ENCODE assay signal across 11 cellular contexts in genomic region chr1:3368711-3369436, GRCh38.
DNase-seq lines count a peak whose midpoint lies in the region; ATAC-seq and TF ChIP-seq lines count a peak whose summit lies in the region.
"Had no signal": no experiment of that assay in that cellular context is flagged by ENCODE, and none has a peak within 500 bp of the region (broad histone marks: within the 10 kb centered on the region; RNA-seq: fewer than 3 reads in every experiment).

No MANE protein-coding gene starts in this region.

- H4K20me1 ChIP-seq in SK-N-SH (ENCODE audit: insufficient read depth) (peaks cover 4% of the 10 kb centered on the region; the same call in 1 of the 2 replicates), osteoblast (ENCODE audit: insufficient read depth, low read length) (no peaks in the 10 kb centered on the region)

- H3K27ac ChIP-seq in SK-N-SH (ENCODE audit: low read depth in 2 of 2, low read length in 1 of 2) = 0 out of 4 replicates have a peak overlapping the region, but pooled peaks of 1 of the 2 experiments have one; percentile 23
- peak overlapping the region; percentile 17 to 88 (median 62) for H3K27ac ChIP-seq in esophagus squamous epithelium
- peak overlapping the region; percentile 95 for H3K27ac ChIP-seq in osteoblast (ENCODE audit: low read depth, low read length)
- H3K27ac ChIP-seq in uterus = peak overlapping the region; percentile 13 to 73
- H3K27ac ChIP-seq: 22Rv1 had no signal

- H3K27me3 ChIP-seq in SK-N-SH (ENCODE audit: insufficient read depth) = peaks cover 18% of the 10 kb centered on the region; the same call in 1 of the 2 replicates
- peaks cover 0 to 82% (median 0%) of the 10 kb centered on the region in 4 donors for H3K27me3 ChIP-seq in esophagus squamous epithelium
- no peaks in the 10 kb centered on the region for H3K27me3 ChIP-seq in osteoblast (ENCODE audit: insufficient read depth, low read length)
- H3K27me3 ChIP-seq in uterus = no peaks in the 10 kb centered on the region

- H3K9me3 ChIP-seq in SK-N-SH = no peaks in the 10 kb centered on the region
- no peaks in the 10 kb centered on the region for H3K9me3 ChIP-seq in esophagus squamous epithelium
- H3K9me3 ChIP-seq in osteoblast (ENCODE audit: low read depth, low read length) = no peaks in the 10 kb centered on the region
- H3K9me3 ChIP-seq in uterus = no peaks in the 10 kb centered on the region

- TF ChIP-seq RAD21 in SK-N-SH (IDR thresholded peaks at IDR 0.05; ENCODE audit: low read length) = no peak

- ATAC-seq in SK-N-SH treated with all-trans-retinoic acid at 6 μM for 48 hours (peak; percentile 27; the same call in 2 of the 3 replicates), GM21576 (IDR thresholded peaks at IDR 0.05; ENCODE audit: unreplicated experiment) (no peak)

- no peak overlapping the region for H3K4me2 ChIP-seq in SK-N-SH
- H3K4me2 ChIP-seq in osteoblast (ENCODE audit: insufficient read depth, low read length) = peak overlapping the region; percentile 67

- 32% methylated on average over 16 of the region's 16 CpGs for WGBS in SK-N-SH (ENCODE audit: low lambda C conversion rate)
- WGBS in esophagus squamous epithelium, 2 donors = 47 to 58% methylated on average over 14 to 15 of the region's 16 CpGs

- no peaks in the 10 kb centered on the region for H3K36me3 ChIP-seq in SK-N-SH (replicated peaks in 1 of 2; ENCODE audit: control insufficient read depth in 1 of 2, insufficient read depth in 2 of 2, low read length in 1 of 2)
- no peaks in the 10 kb centered on the region for H3K36me3 ChIP-seq in esophagus squamous epithelium
- H3K36me3 ChIP-seq in osteoblast (ENCODE audit: insufficient read depth, low read length) = no peaks in the 10 kb centered on the region
- no peaks in the 10 kb centered on the region for H3K36me3 ChIP-seq in uterus

- H3K79me2 ChIP-seq in SK-N-SH (ENCODE audit: insufficient read depth) (no peaks in the 10 kb centered on the region), osteoblast (ENCODE audit: insufficient read depth, low read length) (no peaks in the 10 kb centered on the region)

- CTCF ChIA-PET in SK-N-SH (lab: Yijun Ruan, JAX) = interaction anchor here (0.6 to 1.5 kb wide), 3 partner anchors 29 to 871 kb away, joined by 3 to 6 read pairs (median 3); no protein-coding TSS in a partner anchor

- no peaks in the 10 kb centered on the region for H3K9me2 ChIP-seq in SK-N-SH

- no peak for TF ChIP-seq EP300 in SK-N-SH (IDR thresholded peaks at IDR 0.05; ENCODE audit: borderline replicate concordance in 1 of 2, low read depth in 1 of 2, low read length in 1 of 2)

- TF ChIP-seq CTCF in SK-N-SH (IDR thresholded peaks at IDR 0.05) = no peak
- no peak for TF ChIP-seq CTCF in esophagus squamous epithelium (IDR thresholded peaks at IDR 0.05)
- no peak for TF ChIP-seq CTCF in osteoblast (IDR thresholded peaks at IDR 0.05; ENCODE audit: extremely low read depth, low read depth, low read length)
- TF ChIP-seq CTCF in uterus (IDR thresholded peaks at IDR 0.05) = no peak

- TF ChIP-seq POLR2A in esophagus squamous epithelium (IDR thresholded peaks at IDR 0.05) = no peak
- TF ChIP-seq POLR2A in uterus (IDR thresholded peaks at IDR 0.05) = no peak

- H3K4me1 ChIP-seq in SK-N-SH (ENCODE audit: control insufficient read depth in 1 of 2, insufficient read depth in 2 of 2, low read depth in 1 of 2, low read length in 1 of 2) = no peaks in the 10 kb centered on the region
- H3K4me1 ChIP-seq in esophagus squamous epithelium = peaks cover 0 to 34% (median 7%) of the 10 kb centered on the region in 3 donors
- H3K4me1 ChIP-seq in osteoblast (ENCODE audit: insufficient read depth, low read length) = peaks cover 58% of the 10 kb centered on the region
- no peaks in the 10 kb centered on the region for H3K4me1 ChIP-seq in uterus

- H3F3A ChIP-seq in SK-N-SH (replicated peaks; ENCODE audit: insufficient read depth) = peaks cover 14% of the 10 kb centered on the region

- H3K4me3 ChIP-seq in SK-N-SH (ENCODE audit: low read depth in 2 of 2, low read length in 1 of 2) (no peak overlapping the region), esophagus squamous epithelium (no peak overlapping the region), osteoblast (ENCODE audit: insufficient read depth, low read length) (peak overlapping the region; percentile 38), uterus (no peak overlapping the region)

- H2AFZ ChIP-seq in SK-N-SH (ENCODE audit: low read depth) = no peak overlapping the region
- H2AFZ ChIP-seq in osteoblast (ENCODE audit: low read length) = peak overlapping the region; percentile 52

- POLR2A ChIA-PET in SK-N-SH (lab: Yijun Ruan, JAX) = no interaction called here

- H3K9ac ChIP-seq in SK-N-SH = no peak overlapping the region

- DNase-seq in SK-N-SH (no peak), esophagus squamous epithelium (lab: John Stamatoyannopoulos, UW) (no peak), osteoblast (ENCODE audit: insufficient read length, low spot score, missing footprints) (peak; percentile 96), uterus (no peak), amygdala (lab: John Stamatoyannopoulos, UW) (no peak)
- no peak for DNase-seq in activated CD4-positive, CD25-positive, alpha-beta regulatory T cell (lab: John Stamatoyannopoulos, UW)
- DNase-seq: activated CD4-positive, alpha-beta T cell treated with anti-CD3 and anti-CD28 coated beads, Interleukin-2, amount 50 U/mL, for 1 hour; activated effector memory CD4-positive, alpha-beta T cell treated with Interleukin-2 at 50 U/mL for 16 hours had no signal

- intact Hi-C loops in esophagus squamous epithelium (cut with DNase I) (no loop called here), uterus (cut with DNase I; ENCODE audit: low total_unique reads) (no loop called here)

TF ChIP-seq in SK-N-SH treated with all-trans-retinoic acid at 6 μM for 48 hours, 23 proteins besides CTCF, POLR2A, EP300 and RAD21 (continues in another document):
- no peak for TF ChIP-seq GLIS3 (CRISPR knock-in tag; IDR thresholded peaks at IDR 0.05)
- no peak for TF ChIP-seq SNAI2 (CRISPR knock-in tag; IDR thresholded peaks at IDR 0.05)
- TF ChIP-seq, protein P1, sequence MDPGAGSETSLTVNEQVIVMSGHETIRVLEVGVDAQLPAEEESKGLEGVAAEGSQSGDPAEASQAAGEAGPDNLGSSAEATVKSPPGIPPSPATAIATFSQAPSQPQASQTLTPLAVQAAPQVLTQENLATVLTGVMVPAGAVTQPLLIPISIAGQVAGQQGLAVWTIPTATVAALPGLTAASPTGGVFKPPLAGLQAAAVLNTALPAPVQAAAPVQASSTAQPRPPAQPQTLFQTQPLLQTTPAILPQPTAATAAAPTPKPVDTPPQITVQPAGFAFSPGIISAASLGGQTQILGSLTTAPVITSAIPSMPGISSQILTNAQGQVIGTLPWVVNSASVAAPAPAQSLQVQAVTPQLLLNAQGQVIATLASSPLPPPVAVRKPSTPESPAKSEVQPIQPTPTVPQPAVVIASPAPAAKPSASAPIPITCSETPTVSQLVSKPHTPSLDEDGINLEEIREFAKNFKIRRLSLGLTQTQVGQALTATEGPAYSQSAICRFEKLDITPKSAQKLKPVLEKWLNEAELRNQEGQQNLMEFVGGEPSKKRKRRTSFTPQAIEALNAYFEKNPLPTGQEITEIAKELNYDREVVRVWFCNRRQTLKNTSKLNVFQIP (CRISPR knock-in tag; IDR thresholded peaks at IDR 0.05; ENCODE audit: borderline replicate concordance, low read depth) = no peak
- TF ChIP-seq ESRRG (CRISPR knock-in tag; IDR thresholded peaks at IDR 0.05) = no peak
- TF ChIP-seq PPARA (CRISPR knock-in tag; IDR thresholded peaks at IDR 0.05; ENCODE audit: borderline replicate concordance) = no peak
- TF ChIP-seq OSR1 (CRISPR knock-in tag; IDR thresholded peaks at IDR 0.05) = no peak
- TF ChIP-seq TOX (CRISPR knock-in tag; IDR thresholded peaks at IDR 0.05; ENCODE audit: borderline replicate concordance) = no peak
- no peak for TF ChIP-seq ZNF8 (CRISPR knock-in tag; IDR thresholded peaks at IDR 0.05)

TF ChIP-seq in SK-N-SH, 30 proteins besides CTCF, POLR2A, EP300 and RAD21:
- TF ChIP-seq JUND (IDR thresholded peaks at IDR 0.05) = no peak
- TF ChIP-seq USF1 (IDR thresholded peaks at IDR 0.05; ENCODE audit: borderline replicate concordance, low read depth) = no peak
- no peak for TF ChIP-seq ELF1 (IDR thresholded peaks at IDR 0.05)
- TF ChIP-seq POLR2AphosphoS5 (IDR thresholded peaks at IDR 0.05; ENCODE audit: low read depth, low read length) = no peak
- TF ChIP-seq RXRA (IDR thresholded peaks at IDR 0.05; ENCODE audit: borderline replicate concordance, low read depth) = no peak
- no peak for TF ChIP-seq MAX (IDR thresholded peaks at IDR 0.05; ENCODE audit: low read depth)
